1 cellular context compared by ENCODE assay signal in genomic region chr4:4762909-4763814, GRCh38.
TF ChIP-seq lines count a peak whose summit lies in the region.

No MANE protein-coding gene starts in this region.

TF ChIP-seq in HEK293, 187 proteins besides CTCF, POLR2A, EP300 and RAD21 (continued from another document):
- no peak for TF ChIP-seq MYNN (tag by site-specific recombination; IDR thresholded peaks at IDR 0.05; ENCODE audit: borderline replicate concordance)
- TF ChIP-seq HIC1 (tag by site-specific recombination; IDR thresholded peaks at IDR 0.05): peak; percentile 19; the same call in 1 of the 2 replicates
- no peak for TF ChIP-seq ZNF112 (tag by site-specific recombination; IDR thresholded peaks at IDR 0.05)
- peak; percentile 95 for TF ChIP-seq TCF7L2 (IDR thresholded peaks at IDR 0.05; ENCODE audit: borderline replicate concordance, low read depth, low read length)
- TF ChIP-seq SALL2 (tag by site-specific recombination; IDR thresholded peaks at IDR 0.05; ENCODE audit: borderline replicate concordance): no peak
- TF ChIP-seq ZNF768 (tag by site-specific recombination; IDR thresholded peaks at IDR 0.05): no peak
- peak; percentile 54; the same call in 1 of the 2 replicates for TF ChIP-seq ZBTB17 (tag by site-specific recombination; IDR thresholded peaks at IDR 0.05)
- TF ChIP-seq PRDM1 (tag by site-specific recombination; IDR thresholded peaks at IDR 0.05): peak; percentile 34; the same call in 1 of the 2 replicates
- TF ChIP-seq ZBTB44 (tag by site-specific recombination; IDR thresholded peaks at IDR 0.05): peak; percentile 88
- TF ChIP-seq ZNF214 (tag by site-specific recombination; IDR thresholded peaks at IDR 0.05; ENCODE audit: borderline replicate concordance): no peak
- no peak for TF ChIP-seq ZNF501 (tag by site-specific recombination; IDR thresholded peaks at IDR 0.05)
- peak; percentile 79 for TF ChIP-seq ZNF280D (tag by site-specific recombination; IDR thresholded peaks at IDR 0.05)
- TF ChIP-seq TRIM28 (IDR thresholded peaks at IDR 0.05; ENCODE audit: borderline replicate concordance, low read length): peak; percentile 86; the same call in 1 of the 2 replicates
- no peak for TF ChIP-seq ZNF311 (tag by site-specific recombination; IDR thresholded peaks at IDR 0.05; ENCODE audit: borderline replicate concordance)
- no peak for TF ChIP-seq ZNF266 (tag by site-specific recombination; IDR thresholded peaks at IDR 0.05; ENCODE audit: low read depth)
- TF ChIP-seq ZSCAN23 (tag by site-specific recombination; IDR thresholded peaks at IDR 0.05): no peak
- no peak for TF ChIP-seq PRDM2 (tag by site-specific recombination; IDR thresholded peaks at IDR 0.05; ENCODE audit: borderline replicate concordance)
- TF ChIP-seq KLF16 (tag by site-specific recombination; IDR thresholded peaks at IDR 0.05): no peak
- TF ChIP-seq FEZF1 (tag by site-specific recombination; IDR thresholded peaks at IDR 0.05): peak; percentile 85
- no peak for TF ChIP-seq YY2 (tag by site-specific recombination; IDR thresholded peaks at IDR 0.05)
- TF ChIP-seq ZNF510 (tag by site-specific recombination; IDR thresholded peaks at IDR 0.05; ENCODE audit: insufficient replicate concordance): no peak
- no peak for TF ChIP-seq ZNF148 (tag by site-specific recombination; IDR thresholded peaks at IDR 0.05; ENCODE audit: borderline replicate concordance)
- TF ChIP-seq PRDM6 (tag by site-specific recombination; IDR thresholded peaks at IDR 0.05): peak; percentile 72
TF ChIP-seq in HEK293: peak in this region for 31.
